Comparison of ENCODE assay signal across 12 cellular contexts in genomic region chr16:46971271-46971670, GRCh38. TPM values are rescaled to one million over a fixed set of nuclear protein-coding genes. Genes with fewer than 3 reads are reported as not detected.
DNase-seq lines count a peak whose midpoint lies in the region; ATAC-seq and TF ChIP-seq lines count a peak whose summit lies in the region.
"Had no signal": no experiment of that assay in that cellular context is flagged by ENCODE, and none has a peak within 500 bp of the region (broad histone marks: within the 10 kb centered on the region; RNA-seq: fewer than 3 reads in every experiment).

No MANE protein-coding gene starts in this region.

- H4K8ac ChIP-seq in IMR-90 (ENCODE audit: low read depth in 2 of 2, low read length in 2 of 2): no peak overlapping the region

- peaks cover 8% of the 10 kb centered on the region for H3K4me1 ChIP-seq in IMR-90 (ENCODE audit: control insufficient read depth, insufficient read depth, low read length)

- H3K4me3 ChIP-seq in IMR-90 (ENCODE audit: insufficient read depth, low read depth, low read length): no peak overlapping the region
- H3K4me3 ChIP-seq: body of pancreas had no signal

- H3K79me1 ChIP-seq in IMR-90 (ENCODE audit: low read depth in 1 of 2, low read length in 2 of 2): peaks cover 19 to 42% of the 10 kb centered on the region in 2 experiments

- peaks cover 40% of the 10 kb centered on the region for H3K4me1 Mint-ChIP-seq in activated CD4-positive, alpha-beta T cell treated with anti-CD3 and anti-CD28 coated beads, Interleukin-2, amount 10 ng/mL, durations not matched to agents 24 days and 14 days
- H3K4me1 Mint-ChIP-seq in activated naive CD8-positive, alpha-beta T cell treated with anti-CD3 and anti-CD28 coated beads, Interleukin-2, amount 10 ng/mL, durations not matched to agents 7 days and 5 days: peaks cover 30% of the 10 kb centered on the region
- peaks cover 45% of the 10 kb centered on the region for H3K4me1 Mint-ChIP-seq in neural crest cell

- H3K14ac ChIP-seq in IMR-90 (replicated peaks; ENCODE audit: low read depth, low read length): no peak overlapping the region

- no peak overlapping the region for H4K91ac ChIP-seq in IMR-90 (ENCODE audit: insufficient read depth, low read depth, low read length)

- H3K27ac ChIP-seq in IMR-90 (ENCODE audit: insufficient read depth, low read length): no peak overlapping the region

- H3K4me3 Mint-ChIP-seq in activated CD4-positive, alpha-beta T cell treated with anti-CD3 and anti-CD28 coated beads, Interleukin-2, amount 10 ng/mL, durations not matched to agents 24 days and 14 days: peak overlapping the region; percentile 48
- H3K4me3 Mint-ChIP-seq in activated naive CD8-positive, alpha-beta T cell treated with anti-CD3 and anti-CD28 coated beads, Interleukin-2, amount 10 ng/mL, durations not matched to agents 7 days and 5 days: peak overlapping the region; percentile 59
- peak overlapping the region; percentile 72 for H3K4me3 Mint-ChIP-seq in neural crest cell

- H3K23ac ChIP-seq in IMR-90 (ENCODE audit: low read depth, low read length): no peak overlapping the region

- no peak for TF ChIP-seq RAD21 in IMR-90 (IDR thresholded peaks at IDR 0.05; ENCODE audit: low read length)

- POLR2A ChIA-PET in IMR-90 (lab: Charles Lee; ENCODE audit: unreplicated experiment) (no interaction called here), HEK293T (lab: Yijun Ruan, JAX) (no interaction called here)
- POLR2A ChIA-PET in activated naive CD8-positive, alpha-beta T cell treated with anti-CD3 and anti-CD28 coated beads, Interleukin-2, amount 10 ng/mL, durations not matched to agents 7 days and 5 days (lab: Charles Lee): interaction anchor here (0.6 kb wide), 2 partner anchors 18 to 43 kb away, joined by 3 read pairs; no protein-coding TSS in a partner anchor

- no peak overlapping the region for H3K56ac ChIP-seq in IMR-90 (ENCODE audit: extremely low read depth, insufficient read depth, low read length)

- H3K4ac ChIP-seq in IMR-90 (ENCODE audit: low read depth, low read length): no peak overlapping the region

- no peak overlapping the region for H2BK15ac ChIP-seq in IMR-90 (ENCODE audit: low read depth, low read length)

- H2BK120ac ChIP-seq in IMR-90 (ENCODE audit: low read depth, low read length): no peak overlapping the region

- no peak overlapping the region for H2BK20ac ChIP-seq in IMR-90 (ENCODE audit: low read depth, low read length)

- H3K27ac Mint-ChIP-seq in activated CD4-positive, alpha-beta T cell treated with anti-CD3 and anti-CD28 coated beads, Interleukin-2, amount 10 ng/mL, durations not matched to agents 24 days and 14 days: peak overlapping the region; percentile 55
- H3K27ac Mint-ChIP-seq in activated naive CD8-positive, alpha-beta T cell treated with anti-CD3 and anti-CD28 coated beads, Interleukin-2, amount 10 ng/mL, durations not matched to agents 7 days and 5 days: no peak overlapping the region
- no peak overlapping the region for H3K27ac Mint-ChIP-seq in neural crest cell (ENCODE audit: unreplicated experiment)

- H3K9me3 Mint-ChIP-seq in activated CD4-positive, alpha-beta T cell treated with anti-CD3 and anti-CD28 coated beads, Interleukin-2, amount 10 ng/mL, durations not matched to agents 24 days and 14 days: no peaks in the 10 kb centered on the region
- no peaks in the 10 kb centered on the region for H3K9me3 Mint-ChIP-seq in activated naive CD8-positive, alpha-beta T cell treated with anti-CD3 and anti-CD28 coated beads, Interleukin-2, amount 10 ng/mL, durations not matched to agents 7 days and 5 days
- H3K9me3 Mint-ChIP-seq in neural crest cell: no peaks in the 10 kb centered on the region

- no peaks in the 10 kb centered on the region for H3K27me3 ChIP-seq in IMR-90 (ENCODE audit: control insufficient read depth, insufficient read depth, low read length)
- H3K27me3 ChIP-seq: body of pancreas, transverse colon had no signal

- no peaks in the 10 kb centered on the region for H3K9me3 ChIP-seq in IMR-90 (ENCODE audit: control insufficient read depth, insufficient read depth, low read length)
- H3K9me3 ChIP-seq: body of pancreas, transverse colon had no signal

- CTCF ChIA-PET in IMR-90 (lab: Yijun Ruan, JAX) (interaction anchor here (0.6 kb wide), 1 partner anchor 1107 kb away, joined by 3 read pairs; no protein-coding TSS in a partner anchor), HEK293T (lab: Yijun Ruan, JAX) (no interaction called here)

- no peak overlapping the region for H3K9ac ChIP-seq in IMR-90 (ENCODE audit: low read depth, low read length)

- in situ Hi-C loops in IMR-90 (cut with MboI; ENCODE audit: low sequenced_read_pairs): no loop called here

- no peak for TF ChIP-seq POLR2A in IMR-90 (IDR thresholded peaks at IDR 0.05; ENCODE audit: low read depth, low read length)

- no peak overlapping the region for H4K5ac ChIP-seq in IMR-90 (ENCODE audit: low read depth, low read length)

- TF ChIP-seq CTCF in IMR-90 (conservative IDR thresholded peaks at IDR 0.05; ENCODE audit: low read depth, low read length) (no peak), neural crest cell (conservative IDR thresholded peaks at IDR 0.05) (no peak)

- WGBS in IMR-90 (ENCODE audit: extremely low coverage in 2 of 2, insufficient read length in 1 of 2), 2 experiments: no CpG with 5 or more reads among the region's 7 CpGs

- peaks cover 54% of the 10 kb centered on the region for H3K36me3 Mint-ChIP-seq in activated CD4-positive, alpha-beta T cell treated with anti-CD3 and anti-CD28 coated beads, Interleukin-2, amount 10 ng/mL, durations not matched to agents 24 days and 14 days (ENCODE audit: low read depth)
- peaks cover 28% of the 10 kb centered on the region for H3K36me3 Mint-ChIP-seq in activated naive CD8-positive, alpha-beta T cell treated with anti-CD3 and anti-CD28 coated beads, Interleukin-2, amount 10 ng/mL, durations not matched to agents 7 days and 5 days
- H3K36me3 Mint-ChIP-seq in neural crest cell (ENCODE audit: low read depth): peaks cover 4% of the 10 kb centered on the region

- H3K27me3 Mint-ChIP-seq in activated CD4-positive, alpha-beta T cell treated with anti-CD3 and anti-CD28 coated beads, Interleukin-2, amount 10 ng/mL, durations not matched to agents 24 days and 14 days: no peaks in the 10 kb centered on the region
- no peaks in the 10 kb centered on the region for H3K27me3 Mint-ChIP-seq in activated naive CD8-positive, alpha-beta T cell treated with anti-CD3 and anti-CD28 coated beads, Interleukin-2, amount 10 ng/mL, durations not matched to agents 7 days and 5 days
- no peaks in the 10 kb centered on the region for H3K27me3 Mint-ChIP-seq in neural crest cell (ENCODE audit: low read depth)

- dilution Hi-C loops in IMR-90 (cut with HindIII; ENCODE audit: low sequenced_read_pairs, unreplicated experiment): no loop called here

- BruUV-seq in IMR-90 (replicated peaks; lab: Mats Ljungman, UMichigan): TSS peak; percentile 31

- no peak overlapping the region for H2AK5ac ChIP-seq in IMR-90 (ENCODE audit: low read depth, low read length)

- H4K20me1 ChIP-seq in IMR-90 (ENCODE audit: insufficient read depth, low read length): peaks cover 34% of the 10 kb centered on the region

- ATAC-seq in IMR-90 (ENCODE audit: low read depth): no peak
- no peak for ATAC-seq in activated naive CD8-positive, alpha-beta T cell treated with anti-CD3 and anti-CD28 coated beads, Interleukin-2, amount 10 ng/mL, durations not matched to agents 7 days and 5 days (ENCODE audit: low read depth)
- ATAC-seq: body of pancreas had no signal

- peaks cover 29% of the 10 kb centered on the region for H3K36me3 ChIP-seq in IMR-90 (ENCODE audit: control insufficient read depth, insufficient read depth, low read length)

- no peak for DNase-seq in activated CD4-positive, alpha-beta T cell treated with anti-CD3 and anti-CD28 coated beads, Interleukin-2, amount 10 ng/mL, durations not matched to agents 24 days and 14 days
- no peak for DNase-seq in activated CD4-positive, alpha-beta T cell treated with anti-CD3 and anti-CD28 coated beads for 1 hour
- DNase-seq in IMR-90 (no peak), neural crest cell (ENCODE audit: low read depth, low spot score) (no peak), HEK293T (ENCODE audit: extremely low spot score) (no peak)
- no peak for DNase-seq in activated naive CD8-positive, alpha-beta T cell treated with anti-CD3 and anti-CD28 coated beads, Interleukin-2, amount 10 ng/mL, durations not matched to agents 7 days and 5 days
- DNase-seq in stimulated activated CD4-positive, alpha-beta T cell treated with anti-CD3 and anti-CD28 coated beads, Interleukin-4, amount 100 ng/mL, for 1 hour: no peak
- DNase-seq in stimulated activated CD4-positive, alpha-beta T cell treated with anti-CD3 and anti-CD28 coated beads, Interleukin-4, amount 100 ng/mL, for 4 hours: no peak
- DNase-seq: body of pancreas; OCI-M1; stimulated activated CD4-positive, alpha-beta T cell treated with anti-CD3 and anti-CD28 coated beads, Interleukin-12 subunit alpha, Interleukin-12 subunit beta, amount 100 ng/mL, for 4 hours; transverse colon had no signal

- no peak overlapping the region for H3K18ac ChIP-seq in IMR-90 (ENCODE audit: low read depth, low read length)

- peaks cover 7% of the 10 kb centered on the region for H3K9me1 ChIP-seq in IMR-90 (ENCODE audit: insufficient read depth, low read length)

- no peak overlapping the region for H2BK5ac ChIP-seq in IMR-90 (ENCODE audit: low read depth, low read length, poor library complexity, severe bottlenecking)

- H2AFZ ChIP-seq in IMR-90 (replicated peaks; ENCODE audit: low read length, poor library complexity): no peak overlapping the region

- no peak overlapping the region for H3K4me2 ChIP-seq in IMR-90 (ENCODE audit: low read depth, low read length)

- intact Hi-C loops in activated CD4-positive, alpha-beta T cell treated with anti-CD3 and anti-CD28 coated beads, Interleukin-2, amount 10 ng/mL, durations not matched to agents 24 days and 14 days (cut with micrococcal nuclease): loop anchor here (5.0 to 10.0 kb wide), 3 partner anchors 1271 to 1641 kb away; partner anchors contain the start of genes LONP2 and N4BP1
- intact Hi-C loops in IMR-90 (cut with micrococcal nuclease): no loop called here

- H2AK9ac ChIP-seq in IMR-90 (replicated peaks; ENCODE audit: low read depth, low read length, poor library complexity): no peak overlapping the region

TF ChIP-seq in IMR-90, 13 proteins besides CTCF, POLR2A, EP300 and RAD21 (continues in another document):
- TF ChIP-seq BHLHE40 (IDR thresholded peaks at IDR 0.05; ENCODE audit: low read depth, low read length): no peak
- TF ChIP-seq FOS (IDR thresholded peaks at IDR 0.05; ENCODE audit: low read depth, low read length): no peak

RNA-seq across cellular contexts. Expression of gene DNAJA2, which starts 2.2 kb away (rescaled TPM):
- 81.7 and 84.2 TPM in 2 replicates for total RNA-seq in activated CD4-positive, alpha-beta T cell treated with anti-CD3 and anti-CD28 coated beads, Interleukin-2, amount 10 ng/mL, durations not matched to agents 24 days and 14 days
- total RNA-seq in IMR-90 (2012; rRNA removed) (53.9 and 109 TPM in 2 replicates), neural crest cell (65.3 and 67.2 TPM in 2 replicates)
- polyA plus RNA-seq in IMR-90 (2012; rRNA removed): 13.1 and 18.6 TPM in 2 replicates
- polyA plus RNA-seq in IMR-90 (2012; cell fraction: cytosol; rRNA removed): 2.8 and 3.6 TPM in 2 replicates
- 1.5 and 9.1 TPM in 2 replicates for polyA plus RNA-seq in IMR-90 (2012; cell fraction: nucleus; rRNA removed; ENCODE audit: low replicate concordance)
- 10 to 100 TPM; 60.0 to 62.3 TPM for total RNA-seq in activated naive CD8-positive, alpha-beta T cell treated with anti-CD3 and anti-CD28 coated beads, Interleukin-2, amount 10 ng/mL, durations not matched to agents 7 days and 5 days
